ENCODE assay signal across 1 cellular context in the genomic region with DNA sequence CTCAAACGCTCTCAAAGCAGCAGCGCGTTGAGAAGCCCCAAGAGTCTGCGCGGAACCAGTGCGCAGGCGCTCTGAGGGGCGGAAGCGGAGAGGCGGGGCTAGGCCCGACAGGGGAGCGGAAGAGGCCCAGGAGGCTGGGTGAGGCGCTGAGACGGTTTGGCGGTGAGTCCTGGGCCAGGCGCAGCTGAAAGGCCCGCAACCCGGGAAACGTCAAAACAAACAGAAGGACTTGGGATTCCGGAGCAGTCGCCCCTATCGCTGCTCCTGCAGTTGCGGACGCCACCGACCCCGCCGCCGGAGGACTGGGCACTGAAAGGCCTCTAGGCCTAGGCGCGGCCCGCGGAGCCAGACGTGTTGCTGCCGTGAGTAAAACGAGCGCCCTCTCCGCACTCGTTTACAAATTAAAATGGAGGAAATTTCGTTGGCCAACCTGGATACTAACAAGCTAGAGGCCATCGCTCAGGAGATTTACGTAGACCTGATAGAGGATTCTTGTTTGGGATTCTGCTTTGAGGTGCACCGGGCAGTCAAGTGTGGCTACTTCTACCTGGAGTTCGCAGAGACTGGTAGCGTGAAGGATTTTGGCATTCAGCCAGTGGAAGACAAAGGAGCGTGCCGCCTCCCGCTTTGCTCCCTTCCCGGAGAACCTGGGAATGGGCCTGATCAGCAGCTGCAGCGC.
TF ChIP-seq lines count a peak whose summit lies in the region.

A gene with protein sequence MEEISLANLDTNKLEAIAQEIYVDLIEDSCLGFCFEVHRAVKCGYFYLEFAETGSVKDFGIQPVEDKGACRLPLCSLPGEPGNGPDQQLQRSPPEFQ (plus strand): TSS at position 129 of the 679 bp plus-strand sequence. CDS start 278 bp downstream, at position 407.

TF ChIP-seq in HepG2, 621 proteins besides CTCF, POLR2A, EP300 and RAD21 (continued from another document and continues in another):
- TF ChIP-seq, protein P1, sequence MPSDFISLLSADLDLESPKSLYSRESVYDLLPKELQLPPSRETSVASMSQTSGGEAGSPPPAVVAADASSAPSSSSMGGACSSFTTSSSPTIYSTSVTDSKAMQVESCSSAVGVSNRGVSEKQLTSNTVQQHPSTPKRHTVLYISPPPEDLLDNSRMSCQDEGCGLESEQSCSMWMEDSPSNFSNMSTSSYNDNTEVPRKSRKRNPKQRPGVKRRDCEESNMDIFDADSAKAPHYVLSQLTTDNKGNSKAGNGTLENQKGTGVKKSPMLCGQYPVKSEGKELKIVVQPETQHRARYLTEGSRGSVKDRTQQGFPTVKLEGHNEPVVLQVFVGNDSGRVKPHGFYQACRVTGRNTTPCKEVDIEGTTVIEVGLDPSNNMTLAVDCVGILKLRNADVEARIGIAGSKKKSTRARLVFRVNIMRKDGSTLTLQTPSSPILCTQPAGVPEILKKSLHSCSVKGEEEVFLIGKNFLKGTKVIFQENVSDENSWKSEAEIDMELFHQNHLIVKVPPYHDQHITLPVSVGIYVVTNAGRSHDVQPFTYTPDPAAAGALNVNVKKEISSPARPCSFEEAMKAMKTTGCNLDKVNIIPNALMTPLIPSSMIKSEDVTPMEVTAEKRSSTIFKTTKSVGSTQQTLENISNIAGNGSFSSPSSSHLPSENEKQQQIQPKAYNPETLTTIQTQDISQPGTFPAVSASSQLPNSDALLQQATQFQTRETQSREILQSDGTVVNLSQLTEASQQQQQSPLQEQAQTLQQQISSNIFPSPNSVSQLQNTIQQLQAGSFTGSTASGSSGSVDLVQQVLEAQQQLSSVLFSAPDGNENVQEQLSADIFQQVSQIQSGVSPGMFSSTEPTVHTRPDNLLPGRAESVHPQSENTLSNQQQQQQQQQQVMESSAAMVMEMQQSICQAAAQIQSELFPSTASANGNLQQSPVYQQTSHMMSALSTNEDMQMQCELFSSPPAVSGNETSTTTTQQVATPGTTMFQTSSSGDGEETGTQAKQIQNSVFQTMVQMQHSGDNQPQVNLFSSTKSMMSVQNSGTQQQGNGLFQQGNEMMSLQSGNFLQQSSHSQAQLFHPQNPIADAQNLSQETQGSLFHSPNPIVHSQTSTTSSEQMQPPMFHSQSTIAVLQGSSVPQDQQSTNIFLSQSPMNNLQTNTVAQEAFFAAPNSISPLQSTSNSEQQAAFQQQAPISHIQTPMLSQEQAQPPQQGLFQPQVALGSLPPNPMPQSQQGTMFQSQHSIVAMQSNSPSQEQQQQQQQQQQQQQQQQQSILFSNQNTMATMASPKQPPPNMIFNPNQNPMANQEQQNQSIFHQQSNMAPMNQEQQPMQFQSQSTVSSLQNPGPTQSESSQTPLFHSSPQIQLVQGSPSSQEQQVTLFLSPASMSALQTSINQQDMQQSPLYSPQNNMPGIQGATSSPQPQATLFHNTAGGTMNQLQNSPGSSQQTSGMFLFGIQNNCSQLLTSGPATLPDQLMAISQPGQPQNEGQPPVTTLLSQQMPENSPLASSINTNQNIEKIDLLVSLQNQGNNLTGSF (CRISPR knock-in tag; IDR thresholded peaks at IDR 0.05): no peak
- TF ChIP-seq GTF3A (CRISPR knock-in tag; conservative IDR thresholded peaks at IDR 0.05) (no peak), MXI1 (IDR thresholded peaks at IDR 0.05; ENCODE audit: borderline replicate concordance, low read depth, low read length) (peak; percentile 50; the same call in 1 of the 3 replicates), GATAD1 (CRISPR knock-in tag; IDR thresholded peaks at IDR 0.05) (peak; percentile 85), ZNF776 (CRISPR knock-in tag; IDR thresholded peaks at IDR 0.05) (peak; percentile 60; the same call in 1 of the 2 replicates), GATAD2A (CRISPR knock-in tag; IDR thresholded peaks at IDR 0.05) (no peak; the same call in 1 of the 2 replicates), ZNF543 (CRISPR knock-in tag; IDR thresholded peaks at IDR 0.05) (no peak), NFRKB (IDR thresholded peaks at IDR 0.05) (no peak), MTA3 (CRISPR knock-in tag; IDR thresholded peaks at IDR 0.05) (no peak), MLLT10 (CRISPR knock-in tag; IDR thresholded peaks at IDR 0.05) (no peak), RXRB (CRISPR knock-in tag; IDR thresholded peaks at IDR 0.05; ENCODE audit: borderline replicate concordance) (peak; percentile 24; the same call in 1 of the 2 replicates), ZNF225 (CRISPR knock-in tag; IDR thresholded peaks at IDR 0.05) (0 out of 2 replicates have a peak, but pooled peaks have one; percentile 75), MBNL3 (CRISPR knock-in tag; conservative IDR thresholded peaks at IDR 0.05) (no peak), ZC3H13 (CRISPR knock-in tag; IDR thresholded peaks at IDR 0.05) (no peak), ZNF547 (CRISPR knock-in tag; IDR thresholded peaks at IDR 0.05) (peak; percentile 90), ZBTB21 (CRISPR knock-in tag; IDR thresholded peaks at IDR 0.05) (no peak; the same call in 1 of the 2 replicates), ZNF713 (CRISPR knock-in tag; IDR thresholded peaks at IDR 0.05) (no peak), GFI1 (CRISPR knock-in tag; IDR thresholded peaks at IDR 0.05; ENCODE audit: borderline replicate concordance) (no peak), MAF1 (CRISPR knock-in tag; IDR thresholded peaks at IDR 0.05; ENCODE audit: borderline replicate concordance) (no peak), BORCS8-MEF2B (CRISPR knock-in tag; IDR thresholded peaks at IDR 0.05) (peak; percentile 80; the same call in 1 of the 2 replicates)
- TF ChIP-seq, protein P2, sequence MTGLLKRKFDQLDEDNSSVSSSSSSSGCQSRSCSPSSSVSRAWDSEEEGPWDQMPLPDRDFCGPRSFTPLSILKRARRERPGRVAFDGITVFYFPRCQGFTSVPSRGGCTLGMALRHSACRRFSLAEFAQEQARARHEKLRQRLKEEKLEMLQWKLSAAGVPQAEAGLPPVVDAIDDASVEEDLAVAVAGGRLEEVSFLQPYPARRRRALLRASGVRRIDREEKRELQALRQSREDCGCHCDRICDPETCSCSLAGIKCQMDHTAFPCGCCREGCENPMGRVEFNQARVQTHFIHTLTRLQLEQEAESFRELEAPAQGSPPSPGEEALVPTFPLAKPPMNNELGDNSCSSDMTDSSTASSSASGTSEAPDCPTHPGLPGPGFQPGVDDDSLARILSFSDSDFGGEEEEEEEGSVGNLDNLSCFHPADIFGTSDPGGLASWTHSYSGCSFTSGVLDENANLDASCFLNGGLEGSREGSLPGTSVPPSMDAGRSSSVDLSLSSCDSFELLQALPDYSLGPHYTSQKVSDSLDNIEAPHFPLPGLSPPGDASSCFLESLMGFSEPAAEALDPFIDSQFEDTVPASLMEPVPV (CRISPR knock-in tag; IDR thresholded peaks at IDR 0.05): no peak
- TF ChIP-seq, protein P3, sequence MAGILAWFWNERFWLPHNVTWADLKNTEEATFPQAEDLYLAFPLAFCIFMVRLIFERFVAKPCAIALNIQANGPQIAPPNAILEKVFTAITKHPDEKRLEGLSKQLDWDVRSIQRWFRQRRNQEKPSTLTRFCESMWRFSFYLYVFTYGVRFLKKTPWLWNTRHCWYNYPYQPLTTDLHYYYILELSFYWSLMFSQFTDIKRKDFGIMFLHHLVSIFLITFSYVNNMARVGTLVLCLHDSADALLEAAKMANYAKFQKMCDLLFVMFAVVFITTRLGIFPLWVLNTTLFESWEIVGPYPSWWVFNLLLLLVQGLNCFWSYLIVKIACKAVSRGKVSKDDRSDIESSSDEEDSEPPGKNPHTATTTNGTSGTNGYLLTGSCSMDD (CRISPR knock-in tag; IDR thresholded peaks at IDR 0.05): peak; percentile 45; the same call in 1 of the 2 replicates
- TF ChIP-seq, protein P4, sequence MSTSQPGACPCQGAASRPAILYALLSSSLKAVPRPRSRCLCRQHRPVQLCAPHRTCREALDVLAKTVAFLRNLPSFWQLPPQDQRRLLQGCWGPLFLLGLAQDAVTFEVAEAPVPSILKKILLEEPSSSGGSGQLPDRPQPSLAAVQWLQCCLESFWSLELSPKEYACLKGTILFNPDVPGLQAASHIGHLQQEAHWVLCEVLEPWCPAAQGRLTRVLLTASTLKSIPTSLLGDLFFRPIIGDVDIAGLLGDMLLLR (CRISPR knock-in tag; IDR thresholded peaks at IDR 0.05): no peak
- TF ChIP-seq, protein P5, sequence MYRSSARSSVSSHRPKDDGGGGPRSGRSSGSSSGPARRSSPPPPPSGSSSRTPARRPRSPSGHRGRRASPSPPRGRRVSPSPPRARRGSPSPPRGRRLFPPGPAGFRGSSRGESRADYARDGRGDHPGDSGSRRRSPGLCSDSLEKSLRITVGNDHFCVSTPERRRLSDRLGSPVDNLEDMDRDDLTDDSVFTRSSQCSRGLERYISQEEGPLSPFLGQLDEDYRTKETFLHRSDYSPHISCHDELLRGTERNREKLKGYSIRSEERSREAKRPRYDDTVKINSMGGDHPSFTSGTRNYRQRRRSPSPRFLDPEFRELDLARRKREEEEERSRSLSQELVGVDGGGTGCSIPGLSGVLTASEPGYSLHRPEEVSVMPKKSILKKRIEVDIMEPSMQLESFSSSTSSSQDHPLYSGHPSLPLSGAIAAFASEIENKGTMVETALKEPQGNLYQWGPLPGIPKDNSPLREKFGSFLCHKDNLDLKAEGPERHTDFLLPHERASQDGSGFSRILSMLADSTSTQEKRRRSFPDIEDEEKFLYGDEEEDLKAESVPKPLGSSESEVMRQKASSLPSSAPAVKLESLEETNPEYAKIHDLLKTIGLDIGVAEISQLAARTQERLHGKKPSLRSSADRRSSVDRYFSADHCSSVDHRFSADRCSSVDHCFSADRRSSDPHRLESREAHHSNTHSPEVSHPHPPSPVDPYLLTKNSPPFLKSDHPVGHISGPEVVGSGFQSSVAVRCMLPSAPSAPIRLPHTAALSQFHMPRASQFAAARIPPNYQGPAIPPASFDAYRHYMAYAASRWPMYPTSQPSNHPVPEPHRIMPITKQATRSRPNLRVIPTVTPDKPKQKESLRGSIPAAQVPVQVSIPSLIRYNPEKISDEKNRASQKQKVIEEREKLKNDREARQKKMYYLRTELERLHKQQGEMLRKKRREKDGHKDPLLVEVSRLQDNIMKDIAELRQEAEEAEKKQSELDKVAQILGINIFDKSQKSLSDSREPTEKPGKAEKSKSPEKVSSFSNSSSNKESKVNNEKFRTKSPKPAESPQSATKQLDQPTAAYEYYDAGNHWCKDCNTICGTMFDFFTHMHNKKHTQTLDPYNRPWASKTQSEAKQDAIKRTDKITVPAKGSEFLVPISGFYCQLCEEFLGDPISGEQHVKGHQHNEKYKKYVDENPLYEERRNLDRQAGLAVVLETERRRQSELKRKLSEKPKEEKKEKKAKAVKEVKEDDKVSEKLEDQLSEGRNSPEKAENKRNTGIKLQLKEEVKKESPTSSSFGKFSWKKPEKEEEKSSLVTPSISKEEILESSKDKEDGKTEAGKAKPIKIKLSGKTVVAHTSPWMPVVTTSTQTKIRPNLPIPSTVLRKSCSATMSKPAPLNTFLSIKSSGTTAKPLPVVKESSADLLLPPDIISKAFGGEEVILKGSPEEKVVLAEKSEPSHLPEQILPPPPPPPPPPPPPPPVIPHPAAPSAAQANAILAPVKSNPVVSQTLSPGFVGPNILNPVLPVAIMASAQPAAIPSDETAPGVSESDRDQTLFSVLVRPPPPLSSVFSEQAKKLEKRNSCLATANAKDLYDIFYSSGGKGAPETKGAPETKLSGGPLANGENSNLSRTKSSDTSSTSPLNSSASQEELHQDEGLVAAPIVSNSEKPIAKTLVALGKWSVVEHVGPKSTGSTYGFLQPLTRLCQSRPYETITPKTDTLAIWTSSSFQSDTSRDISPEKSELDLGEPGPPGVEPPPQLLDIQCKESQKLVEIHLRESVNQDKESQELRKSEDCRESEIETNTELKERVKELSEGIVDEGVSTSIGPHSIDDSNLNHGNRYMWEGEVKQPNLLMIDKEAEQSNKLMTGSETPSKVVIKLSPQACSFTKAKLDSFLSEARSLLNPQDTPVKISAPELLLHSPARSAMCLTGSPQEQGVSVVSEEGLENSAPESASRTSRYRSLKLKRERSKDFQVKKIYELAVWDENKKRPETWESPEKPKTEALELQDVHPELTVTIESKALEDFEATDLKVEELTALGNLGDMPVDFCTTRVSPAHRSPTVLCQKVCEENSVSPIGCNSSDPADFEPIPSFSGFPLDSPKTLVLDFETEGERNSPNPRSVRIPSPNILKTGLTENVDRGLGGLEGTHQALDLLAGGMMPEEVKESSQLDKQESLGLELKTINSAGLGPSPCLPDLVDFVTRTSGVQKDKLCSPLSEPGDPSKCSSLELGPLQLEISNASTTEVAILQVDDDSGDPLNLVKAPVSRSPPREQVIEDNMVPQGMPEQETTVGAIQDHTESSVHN (CRISPR knock-in tag; IDR thresholded peaks at IDR 0.05): no peak
- TF ChIP-seq, protein P6, sequence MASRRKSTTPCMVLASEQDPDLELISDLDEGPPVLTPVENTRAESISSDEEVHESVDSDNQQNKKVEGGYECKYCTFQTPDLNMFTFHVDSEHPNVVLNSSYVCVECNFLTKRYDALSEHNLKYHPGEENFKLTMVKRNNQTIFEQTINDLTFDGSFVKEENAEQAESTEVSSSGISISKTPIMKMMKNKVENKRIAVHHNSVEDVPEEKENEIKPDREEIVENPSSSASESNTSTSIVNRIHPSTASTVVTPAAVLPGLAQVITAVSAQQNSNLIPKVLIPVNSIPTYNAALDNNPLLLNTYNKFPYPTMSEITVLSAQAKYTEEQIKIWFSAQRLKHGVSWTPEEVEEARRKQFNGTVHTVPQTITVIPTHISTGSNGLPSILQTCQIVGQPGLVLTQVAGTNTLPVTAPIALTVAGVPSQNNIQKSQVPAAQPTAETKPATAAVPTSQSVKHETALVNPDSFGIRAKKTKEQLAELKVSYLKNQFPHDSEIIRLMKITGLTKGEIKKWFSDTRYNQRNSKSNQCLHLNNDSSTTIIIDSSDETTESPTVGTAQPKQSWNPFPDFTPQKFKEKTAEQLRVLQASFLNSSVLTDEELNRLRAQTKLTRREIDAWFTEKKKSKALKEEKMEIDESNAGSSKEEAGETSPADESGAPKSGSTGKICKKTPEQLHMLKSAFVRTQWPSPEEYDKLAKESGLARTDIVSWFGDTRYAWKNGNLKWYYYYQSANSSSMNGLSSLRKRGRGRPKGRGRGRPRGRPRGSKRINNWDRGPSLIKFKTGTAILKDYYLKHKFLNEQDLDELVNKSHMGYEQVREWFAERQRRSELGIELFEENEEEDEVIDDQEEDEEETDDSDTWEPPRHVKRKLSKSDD (CRISPR knock-in tag; IDR thresholded peaks at IDR 0.05; ENCODE audit: low read depth): no peak
- TF ChIP-seq, protein P7, sequence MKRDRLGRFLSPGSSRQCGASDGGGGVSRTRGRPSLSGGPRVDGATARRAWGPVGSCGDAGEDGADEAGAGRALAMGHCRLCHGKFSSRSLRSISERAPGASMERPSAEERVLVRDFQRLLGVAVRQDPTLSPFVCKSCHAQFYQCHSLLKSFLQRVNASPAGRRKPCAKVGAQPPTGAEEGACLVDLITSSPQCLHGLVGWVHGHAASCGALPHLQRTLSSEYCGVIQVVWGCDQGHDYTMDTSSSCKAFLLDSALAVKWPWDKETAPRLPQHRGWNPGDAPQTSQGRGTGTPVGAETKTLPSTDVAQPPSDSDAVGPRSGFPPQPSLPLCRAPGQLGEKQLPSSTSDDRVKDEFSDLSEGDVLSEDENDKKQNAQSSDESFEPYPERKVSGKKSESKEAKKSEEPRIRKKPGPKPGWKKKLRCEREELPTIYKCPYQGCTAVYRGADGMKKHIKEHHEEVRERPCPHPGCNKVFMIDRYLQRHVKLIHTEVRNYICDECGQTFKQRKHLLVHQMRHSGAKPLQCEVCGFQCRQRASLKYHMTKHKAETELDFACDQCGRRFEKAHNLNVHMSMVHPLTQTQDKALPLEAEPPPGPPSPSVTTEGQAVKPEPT (CRISPR knock-in tag; IDR thresholded peaks at IDR 0.05; ENCODE audit: low read depth): no peak
- TF ChIP-seq, protein P8, sequence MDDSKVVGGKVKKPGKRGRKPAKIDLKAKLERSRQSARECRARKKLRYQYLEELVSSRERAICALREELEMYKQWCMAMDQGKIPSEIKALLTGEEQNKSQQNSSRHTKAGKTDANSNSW (CRISPR knock-in tag; IDR thresholded peaks at IDR 0.05; ENCODE audit: borderline replicate concordance): peak; percentile 81; the same call in 1 of the 2 replicates
